In genomic region chr22:46376096-46376495, GRCh38 we compare ENCODE assay signal across 20 cellular contexts. TPM values are rescaled to one million over a fixed set of nuclear protein-coding genes. Genes with fewer than 3 reads are reported as not detected.
DNase-seq lines count a peak whose midpoint lies in the region; ATAC-seq, FAIRE-seq and TF ChIP-seq lines count a peak whose summit lies in the region.
"Had no signal": no experiment of that assay in that cellular context is flagged by ENCODE, and none has a peak within 500 bp of the region (broad histone marks: within the 10 kb centered on the region; RNA-seq: fewer than 3 reads in every experiment).

No MANE protein-coding gene starts in this region.

- no peak overlapping the region for H2AFZ ChIP-seq in astrocyte (ENCODE audit: low read depth, low read length)
- H2AFZ ChIP-seq: GM23338 had no signal

- peaks cover 9% of the 10 kb centered on the region for H3K27me3 Mint-ChIP-seq in astrocyte (ENCODE audit: low read depth, unreplicated experiment)

- H4K20me1 ChIP-seq in astrocyte (ENCODE audit: insufficient read depth, low read length), result no peaks in the 10 kb centered on the region

- H3K4me1 ChIP-seq in astrocyte (ENCODE audit: insufficient read depth, low read length) (peaks cover 15% of the 10 kb centered on the region), esophagus squamous epithelium (peaks cover 19 to 66% (median 33%) of the 10 kb centered on the region in 3 donors), prostate gland (replicated peaks) (peaks cover 21% of the 10 kb centered on the region), heart left ventricle (peaks cover 0 to 11% (median 2%) of the 10 kb centered on the region in 12 donors)

- no peak overlapping the region for H3K4me2 ChIP-seq in astrocyte (ENCODE audit: low read length)
- H3K4me2 ChIP-seq: GM23338 had no signal

- ATAC-seq in heart left ventricle, result no peak
- no peak for ATAC-seq in GM19452 (IDR thresholded peaks at IDR 0.05; ENCODE audit: unreplicated experiment)
- ATAC-seq: GM23338 had no signal

- H3K9me3 ChIP-seq in astrocyte (ENCODE audit: insufficient read depth, low read depth, low read length) (peaks cover 2% of the 10 kb centered on the region), esophagus squamous epithelium (peaks cover 0 to 10% (median 8%) of the 10 kb centered on the region in 3 donors), prostate gland (no peaks in the 10 kb centered on the region), heart left ventricle (peaks cover 0 to 12% (median 0%) of the 10 kb centered on the region in 12 donors)

- peaks cover 19% of the 10 kb centered on the region for H3K9me3 Mint-ChIP-seq in astrocyte (ENCODE audit: unreplicated experiment)
- H3K9me3 Mint-ChIP-seq: GM23338 had no signal

- no peak overlapping the region for H3K4me3 ChIP-seq in astrocyte (ENCODE audit: insufficient read depth, low read depth, low read length)
- H3K4me3 ChIP-seq in esophagus squamous epithelium, result peak overlapping the region in 2 of 4 donors; percentile 13 to 28
- no peak overlapping the region for H3K4me3 ChIP-seq in prostate gland
- H3K4me3 ChIP-seq in heart left ventricle, result no peak overlapping the region
- H3K4me3 ChIP-seq in foreskin fibroblast (ENCODE audit: low read depth in 1 of 2, low read length in 2 of 2), result no peak overlapping the region
- H3K4me3 ChIP-seq: GM23338 had no signal

- peaks cover 47% of the 10 kb centered on the region for H3K36me3 Mint-ChIP-seq in astrocyte (ENCODE audit: low read depth, unreplicated experiment)

- TF ChIP-seq POLR2A in esophagus squamous epithelium (IDR thresholded peaks at IDR 0.05) (no peak), prostate gland (IDR thresholded peaks at IDR 0.05) (no peak), heart left ventricle (IDR thresholded peaks at IDR 0.05) (no peak)

- peak overlapping the region; percentile 85 for H3K27ac ChIP-seq in 22Rv1
- no peak overlapping the region for H3K27ac ChIP-seq in astrocyte (ENCODE audit: low read depth, low read length)
- H3K27ac ChIP-seq in esophagus squamous epithelium, result peak overlapping the region; percentile 28 to 90 (median 86)
- H3K27ac ChIP-seq in prostate gland, result peak overlapping the region; percentile 65 to 70
- H3K27ac ChIP-seq in heart left ventricle, result no peak overlapping the region
- H3K27ac ChIP-seq: HL-60 had no signal

- H3K27me3 ChIP-seq in astrocyte (ENCODE audit: insufficient read depth, low read length) (peaks cover 5% of the 10 kb centered on the region), esophagus squamous epithelium (peaks cover 0 to 8% (median 0%) of the 10 kb centered on the region in 4 donors), prostate gland (replicated peaks; ENCODE audit: insufficient read depth) (no peaks in the 10 kb centered on the region), heart left ventricle (no peaks in the 10 kb centered on the region)

- H3K4me1 Mint-ChIP-seq in astrocyte (ENCODE audit: low read depth, unreplicated experiment), result peaks cover 5% of the 10 kb centered on the region

- H3K79me2 ChIP-seq in astrocyte (ENCODE audit: insufficient read depth, low read length), result no peaks in the 10 kb centered on the region

- DNase-seq in astrocyte (ENCODE audit: low read depth), result peak; percentile 15
- no peak for DNase-seq in esophagus squamous epithelium (lab: John Stamatoyannopoulos, UW)
- no peak for DNase-seq in prostate gland (ENCODE audit: low spot score)
- DNase-seq in heart left ventricle, result no peak
- DNase-seq in HTR-8/SVneo (ENCODE audit: insufficient read length, low spot score), result no peak
- no peak for DNase-seq in foreskin fibroblast
- DNase-seq: AML-193; CD8-positive, alpha-beta memory T cell; DMS79 treated with DMSO at 0.1 percent for 48 hours; HCEC 1CT; MV-4-11; NCI-H1105 treated with DMSO at 0.1 percent for 48 hours; NCI-H2029 treated with DMSO at 0.1 percent for 48 hours; NCI-H2171; NCI-H524 treated with DMSO at 0.1 percent for 48 hours; Right ventricle myocardium superior had no signal

- intact Hi-C loops in esophagus squamous epithelium (cut with DNase I) (no loop called here), prostate gland (cut with DNase I) (no loop called here), heart left ventricle (cut with DNase I) (no loop called here)

- TF ChIP-seq CTCF in 22Rv1 (IDR thresholded peaks at IDR 0.05) (no peak), astrocyte (IDR thresholded peaks at IDR 0.05; ENCODE audit: insufficient read depth, low read depth, low read length) (no peak), esophagus squamous epithelium (IDR thresholded peaks at IDR 0.05) (no peak), prostate gland (IDR thresholded peaks at IDR 0.05) (no peak), heart left ventricle (IDR thresholded peaks at IDR 0.05) (no peak), foreskin fibroblast (IDR thresholded peaks at IDR 0.05; ENCODE audit: low read depth, low read length) (no peak)

- WGBS in esophagus squamous epithelium, 2 donors, result 91 to 98% methylated on average over 3 of the region's 3 CpGs
- 94% methylated on average over 3 of the region's 3 CpGs for WGBS in prostate gland
- WGBS in heart left ventricle, 4 donors, result 95 to 98% (median 96%) methylated on average over 3 of the region's 3 CpGs

- FAIRE-seq in astrocyte (lab: Jason Lieb, UNC), result no peak
- FAIRE-seq in HTR-8/SVneo (lab: Jason Lieb, UNC), result no peak

- H3K9ac ChIP-seq in astrocyte (ENCODE audit: low read length), result no peak overlapping the region

- H3K36me3 ChIP-seq in astrocyte (ENCODE audit: insufficient read depth, low read length), result no peaks in the 10 kb centered on the region
- peaks cover 0 to 49% (median 0%) of the 10 kb centered on the region in 3 donors for H3K36me3 ChIP-seq in esophagus squamous epithelium
- H3K36me3 ChIP-seq in prostate gland, result no peaks in the 10 kb centered on the region
- H3K36me3 ChIP-seq in heart left ventricle, result peaks cover 0 to 4% (median 0%) of the 10 kb centered on the region in 9 donors

- no peak overlapping the region for H3K4me3 Mint-ChIP-seq in astrocyte (ENCODE audit: unreplicated experiment)
- H3K4me3 Mint-ChIP-seq: GM23338 had no signal

- no peak overlapping the region for H3K27ac Mint-ChIP-seq in astrocyte (ENCODE audit: unreplicated experiment)

RNA-seq across cellular contexts. Expression of gene TRMU, which starts 40.6 kb away (rescaled TPM):
- total RNA-seq in astrocyte (29.6 and 33.4 TPM in 2 replicates), esophagus squamous epithelium (10 to 100 TPM; 17.7 to 43.1 (median 32.5) TPM), prostate gland (10 to 100 TPM; 35.1 to 52.9 TPM), heart left ventricle (10 to 100 TPM; 24.3 to 43.7 (median 32.5) TPM)
- 10 to 100 TPM; 47.8 to 48.7 TPM for polyA plus RNA-seq in heart left ventricle

Comparison
In these comparisons a context has a peak if more than half of its experiments do, and no peak if none do; other contexts are left out.
1. H3K27ac ChIP-seq: peak in 22Rv1 (single experiment), esophagus squamous epithelium (4 of 4) and prostate gland (2 of 2); none in astrocyte (single experiment) and heart left ventricle (0 of 12).